9 cellular contexts compared by ENCODE assay signal in the genomic region with DNA sequence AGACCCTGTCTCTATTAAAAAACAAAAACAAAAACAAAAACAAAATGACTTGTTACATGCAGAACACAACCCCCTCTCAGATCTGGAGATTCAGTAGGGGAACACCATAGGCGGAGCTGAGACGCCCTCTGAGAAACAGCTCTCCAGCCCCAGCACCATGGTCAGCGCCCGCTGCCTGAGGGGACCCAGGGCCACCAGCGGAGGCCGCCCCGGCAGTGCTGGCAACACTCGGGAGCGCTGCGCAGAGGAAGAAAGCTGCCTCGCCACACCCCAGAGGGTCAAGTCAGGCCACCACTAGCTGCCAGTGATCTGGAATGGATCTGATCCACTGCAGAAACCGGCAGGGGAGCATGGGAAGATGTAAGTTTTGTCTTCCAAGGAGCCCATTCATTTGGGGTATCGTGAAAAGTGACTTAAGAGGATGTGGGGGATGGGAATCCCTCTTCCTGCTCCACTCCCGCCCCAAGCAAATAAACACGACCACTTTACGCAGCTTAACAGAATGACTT. TPM values are rescaled to one million over a fixed set of nuclear protein-coding genes. Genes with fewer than 3 reads are reported as not detected.
DNase-seq lines count a peak whose midpoint lies in the region; ATAC-seq, FAIRE-seq and TF ChIP-seq lines count a peak whose summit lies in the region.
"Had no signal": no experiment of that assay in that cellular context is flagged by ENCODE, and none has a peak within 500 bp of the region (broad histone marks: within the 10 kb centered on the region; RNA-seq: fewer than 3 reads in every experiment).

No MANE protein-coding gene starts in this region.

- H3K9me3 ChIP-seq in adrenal gland (replicated peaks in 1 of 3): no peaks in the 10 kb centered on the region
- no peaks in the 10 kb centered on the region for H3K9me3 ChIP-seq in kidney (ENCODE audit: control insufficient read depth in 1 of 2, low read length in 2 of 2)

- no peak overlapping the region for H3K27ac ChIP-seq in adrenal gland
- no peak overlapping the region for H3K27ac ChIP-seq in kidney (ENCODE audit: low read depth in 2 of 2, low read length in 2 of 2)
- H3K27ac ChIP-seq: C4-2B had no signal

- H3K4me3 ChIP-seq in adrenal gland (no peak overlapping the region), kidney (ENCODE audit: low read length in 2 of 2) (no peak overlapping the region)

- peak; percentile 81 for ATAC-seq in Right ventricle myocardium inferior
- peak; percentile 69 for ATAC-seq in stimulated activated naive CD8-positive, alpha-beta T cell treated with anti-CD3 and anti-CD28 coated beads, Interleukin-15, amount 100 ng/mL, for 72 hours
- no peak for ATAC-seq in GM19463 (IDR thresholded peaks at IDR 0.05; ENCODE audit: unreplicated experiment)
- ATAC-seq in GM19467 (IDR thresholded peaks at IDR 0.05; ENCODE audit: unreplicated experiment): no peak

- no peak overlapping the region for H3K9ac ChIP-seq in kidney (ENCODE audit: low read length in 2 of 2)

- no peak for FAIRE-seq in kidney (lab: Jason Lieb, UNC)

- H3K9me3 Mint-ChIP-seq in stimulated activated naive CD8-positive, alpha-beta T cell treated with anti-CD3 and anti-CD28 coated beads, Interleukin-15, amount 100 ng/mL, for 72 hours: no peaks in the 10 kb centered on the region

- no peak overlapping the region for H3K27ac Mint-ChIP-seq in stimulated activated naive CD8-positive, alpha-beta T cell treated with anti-CD3 and anti-CD28 coated beads, Interleukin-15, amount 100 ng/mL, for 72 hours

- no peaks in the 10 kb centered on the region for H3K36me3 ChIP-seq in adrenal gland (replicated peaks in 1 of 2)
- no peaks in the 10 kb centered on the region for H3K36me3 ChIP-seq in kidney (ENCODE audit: control insufficient read depth in 1 of 2, insufficient read depth in 2 of 2, low read length in 2 of 2)

- 0 to 9% (median 3%) methylated on average over 8 to 16 of the region's 16 CpGs for WGBS in adrenal gland, 4 donors

- peaks cover 31% of the 10 kb centered on the region for H3K4me1 Mint-ChIP-seq in stimulated activated naive CD8-positive, alpha-beta T cell treated with anti-CD3 and anti-CD28 coated beads, Interleukin-15, amount 100 ng/mL, for 72 hours

- TF ChIP-seq POLR2A in adrenal gland (IDR thresholded peaks at IDR 0.05): no peak

- intact Hi-C loops in Right ventricle myocardium inferior (cut with DNase I): no loop called here
- intact Hi-C loops in cardiac septum (cut with DNase I): loop anchor here (1.0 kb wide), 1 partner anchor 20 kb away; no protein-coding TSS in a partner anchor
- intact Hi-C loops in adrenal gland (cut with DNase I): no loop called here
- intact Hi-C loops in kidney (cut with DNase I): no loop called here

- H3K4me3 Mint-ChIP-seq in stimulated activated naive CD8-positive, alpha-beta T cell treated with anti-CD3 and anti-CD28 coated beads, Interleukin-15, amount 100 ng/mL, for 72 hours: peak overlapping the region; percentile 76 to 82

- H3K4me1 ChIP-seq in adrenal gland (replicated peaks in 1 of 2) (peaks cover 0 to 18% of the 10 kb centered on the region in 2 donors), kidney (ENCODE audit: control insufficient read depth in 1 of 2, insufficient read depth in 1 of 2, low read depth in 1 of 2, low read length in 2 of 2) (peaks cover 0 to 4% of the 10 kb centered on the region in 2 donors)

- TF ChIP-seq CTCF in adrenal gland (IDR thresholded peaks at IDR 0.05): no peak
- no peak for TF ChIP-seq CTCF in kidney (IDR thresholded peaks at IDR 0.05; ENCODE audit: borderline replicate concordance, extremely low read depth, insufficient read depth)

- peaks cover 95% of the 10 kb centered on the region for H3K27me3 Mint-ChIP-seq in stimulated activated naive CD8-positive, alpha-beta T cell treated with anti-CD3 and anti-CD28 coated beads, Interleukin-15, amount 100 ng/mL, for 72 hours

- DNase-seq in Right ventricle myocardium inferior (ENCODE audit: missing footprints) (peak; percentile 81), cardiac septum (ENCODE audit: low spot score) (no peak), adrenal gland (peak in 6 of 7 donors; percentile 52 to 68 (median 60)), kidney (peak; percentile 80), NCI-H446 (lab: John Stamatoyannopoulos, UW) (no peak)
- peak in 1 of 2 donors; percentile 50 for DNase-seq in stimulated activated naive CD8-positive, alpha-beta T cell treated with anti-CD3 and anti-CD28 coated beads, Interleukin-15, amount 100 ng/mL, for 72 hours

- H3K27me3 ChIP-seq in adrenal gland: peaks cover 74% of the 10 kb centered on the region

RNA-seq across cellular contexts. Expression of a gene that starts 3.1 kb away (rescaled TPM):
- total RNA-seq in Right ventricle myocardium inferior: 1,694 TPM
- total RNA-seq in cardiac septum: 14,709 TPM
- total RNA-seq in adrenal gland: 10 to 100 TPM in 1 of 8 donors, 1 to 10 TPM in 1, under 1 TPM in 2, not detected in 4; 0.14 to 53.3 (median 0.99) TPM
- 1 to 10 TPM in 2 of 3 donors, under 1 TPM in 1; 0.18 to 4.1 (median 2.9) TPM for polyA plus RNA-seq in adrenal gland
- total RNA-seq in kidney: not detected
- polyA plus RNA-seq in kidney (ENCODE audit: insufficient read depth, low read depth, low replicate concordance): 1.2 TPM

Comparison
In these comparisons a context has a peak if more than half of its experiments do, and no peak if none do; other contexts are left out.
1. DNase-seq: peak in Right ventricle myocardium inferior (single experiment), adrenal gland (6 of 7) and kidney (single experiment); none in cardiac septum (single experiment) and NCI-H446 (0 of 2).
2. ATAC-seq: peak in Right ventricle myocardium inferior (single experiment) and stimulated activated naive CD8-positive, alpha-beta T cell treated with anti-CD3 and anti-CD28 coated beads, Interleukin-15, amount 100 ng/mL, for 72 hours (single experiment); none in GM19463 (single experiment) and GM19467 (single experiment).
3. RNA of a gene that starts 3.1 kb away (total RNA-seq): 14,709 TPM in cardiac septum (single experiment) and 1,694 TPM in Right ventricle myocardium inferior (single experiment); 0.14 to 53.3 TPM in adrenal gland and not detected in kidney (single experiment); every median in the first group is over 10 times any median in the second.